20 cellular contexts compared by ENCODE assay signal in the genomic region with DNA sequence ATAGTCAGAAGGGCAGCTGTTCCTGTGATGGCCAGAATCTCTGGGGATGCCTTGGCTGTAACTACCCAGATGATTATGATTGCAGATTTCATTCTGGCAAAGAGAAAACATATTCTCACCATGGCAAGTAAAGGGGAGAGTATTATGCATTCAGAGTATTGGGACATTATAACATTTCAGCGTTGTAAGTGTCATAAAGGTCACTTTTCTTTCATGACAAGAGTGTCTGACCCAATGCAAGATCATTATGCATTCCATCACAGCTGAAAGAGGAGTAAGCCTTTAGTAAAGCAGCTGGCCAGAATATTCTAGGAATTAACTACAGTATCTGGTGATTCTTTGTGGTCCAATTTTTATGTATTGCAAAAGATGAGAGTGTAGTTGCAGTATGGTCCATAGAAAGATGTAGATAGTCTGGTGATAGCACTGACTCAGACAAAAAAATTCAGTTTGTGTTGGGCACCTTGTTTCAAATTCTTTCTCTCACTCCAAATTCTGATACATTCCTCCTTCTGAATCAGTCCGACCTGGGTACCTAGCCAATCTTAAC.
"Had no signal": no experiment of that assay in that cellular context is flagged by ENCODE, and none has a peak within 500 bp of the region (broad histone marks: within the 10 kb centered on the region; RNA-seq: fewer than 3 reads in every experiment).

No MANE protein-coding gene starts in this region.

- H3K4me3 Mint-ChIP-seq: activated B cell treated with CpG ODN at 0.5 μM for 24 hours; activated CD4-positive, alpha-beta memory T cell treated with anti-CD3 and anti-CD28 coated beads, Interleukin-2, amount 10 ng/mL, durations not matched to agents 7 days and 5 days; activated CD8-positive, alpha-beta memory T cell treated with anti-CD3 and anti-CD28 coated beads, Interleukin-2, amount 10 ng/mL, durations not matched to agents 7 days and 5 days; activated naive CD8-positive, alpha-beta T cell treated with anti-CD3 and anti-CD28 coated beads, Interleukin-2, amount 50 U/mL, for 24 hours; dendritic cell treated with granulocyte-macrophage colony-stimulating factor and Interleukin-4, amounts not matched to agents 40 ng/mL and 50 ng/mL, for 4 days; memory B cell; naive thymus-derived CD4-positive, alpha-beta T cell; T-cell had no signal

- H3K36me3 ChIP-seq: ascending aorta, breast epithelium, suprapubic skin, transverse colon, uterus had no signal

- H3K4me3 ChIP-seq: ascending aorta, breast epithelium, mucosa of descending colon, psoas muscle, skin epidermis, suprapubic skin, transverse colon, uterus had no signal

- H3K27me3 ChIP-seq: ascending aorta, breast epithelium, suprapubic skin, transverse colon, uterus had no signal

- H3K27me3 Mint-ChIP-seq: activated B cell treated with CpG ODN at 0.5 μM for 24 hours; activated CD4-positive, alpha-beta memory T cell treated with anti-CD3 and anti-CD28 coated beads, Interleukin-2, amount 10 ng/mL, durations not matched to agents 7 days and 5 days; activated CD8-positive, alpha-beta memory T cell treated with anti-CD3 and anti-CD28 coated beads, Interleukin-2, amount 10 ng/mL, durations not matched to agents 7 days and 5 days; activated naive CD8-positive, alpha-beta T cell treated with anti-CD3 and anti-CD28 coated beads, Interleukin-2, amount 50 U/mL, for 24 hours; dendritic cell treated with granulocyte-macrophage colony-stimulating factor and Interleukin-4, amounts not matched to agents 40 ng/mL and 50 ng/mL, for 4 days; memory B cell; naive thymus-derived CD4-positive, alpha-beta T cell; T-cell had no signal

- H3K4me1 ChIP-seq: ascending aorta, breast epithelium, psoas muscle, suprapubic skin, transverse colon, uterus had no signal

- H3K27ac ChIP-seq: ascending aorta, breast epithelium, psoas muscle, skin epidermis, suprapubic skin, transverse colon, uterus had no signal

- H3K36me3 Mint-ChIP-seq: activated CD8-positive, alpha-beta memory T cell treated with anti-CD3 and anti-CD28 coated beads, Interleukin-2, amount 10 ng/mL, durations not matched to agents 7 days and 5 days; memory B cell; naive thymus-derived CD4-positive, alpha-beta T cell; T-cell had no signal

- H3K9me3 Mint-ChIP-seq: dendritic cell treated with granulocyte-macrophage colony-stimulating factor and Interleukin-4, amounts not matched to agents 40 ng/mL and 50 ng/mL, for 4 days had no signal

- DNase-seq: activated B cell treated with CpG ODN at 0.5 μM for 24 hours; activated CD4-positive, alpha-beta memory T cell treated with anti-CD3 and anti-CD28 coated beads, Interleukin-2, amount 10 ng/mL, durations not matched to agents 7 days and 5 days; activated CD4-positive, alpha-beta T cell treated with anti-CD3 and anti-CD28 coated beads for 48 hours; activated CD8-positive, alpha-beta memory T cell treated with anti-CD3 and anti-CD28 coated beads, Interleukin-2, amount 10 ng/mL, durations not matched to agents 7 days and 5 days; activated naive CD4-positive, alpha-beta T cell; activated naive CD8-positive, alpha-beta T cell treated with anti-CD3 and anti-CD28 coated beads, Interleukin-2, amount 50 U/mL, for 24 hours; mucosa of descending colon; naive thymus-derived CD4-positive, alpha-beta T cell; psoas muscle; right cardiac atrium; stimulated activated naive CD8-positive, alpha-beta T cell treated with anti-CD3 and anti-CD28 coated beads, Interleukin-15, Interleukin-2, amounts not matched to agents 100 U/mL and 50 U/mL, for 24 hours; T-cell; transverse colon; uterus had no signal

- H3K27ac Mint-ChIP-seq: activated B cell treated with CpG ODN at 0.5 μM for 24 hours; activated CD4-positive, alpha-beta memory T cell treated with anti-CD3 and anti-CD28 coated beads, Interleukin-2, amount 10 ng/mL, durations not matched to agents 7 days and 5 days; activated CD8-positive, alpha-beta memory T cell treated with anti-CD3 and anti-CD28 coated beads, Interleukin-2, amount 10 ng/mL, durations not matched to agents 7 days and 5 days; activated naive CD8-positive, alpha-beta T cell treated with anti-CD3 and anti-CD28 coated beads, Interleukin-2, amount 50 U/mL, for 24 hours; dendritic cell treated with granulocyte-macrophage colony-stimulating factor and Interleukin-4, amounts not matched to agents 40 ng/mL and 50 ng/mL, for 4 days; memory B cell; naive thymus-derived CD4-positive, alpha-beta T cell; T-cell had no signal

- H3K4me1 Mint-ChIP-seq: activated B cell treated with CpG ODN at 0.5 μM for 24 hours; activated CD4-positive, alpha-beta memory T cell treated with anti-CD3 and anti-CD28 coated beads, Interleukin-2, amount 10 ng/mL, durations not matched to agents 7 days and 5 days; activated CD8-positive, alpha-beta memory T cell treated with anti-CD3 and anti-CD28 coated beads, Interleukin-2, amount 10 ng/mL, durations not matched to agents 7 days and 5 days; activated naive CD8-positive, alpha-beta T cell treated with anti-CD3 and anti-CD28 coated beads, Interleukin-2, amount 50 U/mL, for 24 hours; memory B cell; naive thymus-derived CD4-positive, alpha-beta T cell; T-cell had no signal

- H3K9me3 ChIP-seq: ascending aorta, breast epithelium, mucosa of descending colon, psoas muscle, suprapubic skin, transverse colon, uterus had no signal

- ATAC-seq: activated CD8-positive, alpha-beta memory T cell treated with anti-CD3 and anti-CD28 coated beads, Interleukin-2, amount 10 ng/mL, durations not matched to agents 7 days and 5 days; activated naive CD8-positive, alpha-beta T cell treated with anti-CD3 and anti-CD28 coated beads, Interleukin-2, amount 50 U/mL, for 24 hours; mucosa of descending colon; naive thymus-derived CD4-positive, alpha-beta T cell; psoas muscle; right cardiac atrium; stimulated activated naive CD8-positive, alpha-beta T cell treated with anti-CD3 and anti-CD28 coated beads, Interleukin-15, Interleukin-2, amounts not matched to agents 100 U/mL and 50 U/mL, for 24 hours; T-cell had no signal
